Comparison of ENCODE assay signal across 8 cellular contexts in genomic region chr7:93354815-93355214, GRCh38.
"Had no signal": no experiment of that assay in that cellular context is flagged by ENCODE, and none has a peak within 500 bp of the region (broad histone marks: within the 10 kb centered on the region; RNA-seq: fewer than 3 reads in every experiment).

No MANE protein-coding gene starts in this region.

- H3K4me3 ChIP-seq: GM23338 had no signal

- ATAC-seq: GM23338 had no signal

- H3K4me2 ChIP-seq: GM23338, KMS-11 had no signal

- DNase-seq: H9, HCEC 1CT, KBM-7 had no signal

- H3K27ac ChIP-seq: KMS-11 had no signal

- H3K9ac ChIP-seq: KMS-11 had no signal

- FAIRE-seq: H1, H54, HTR-8/SVneo had no signal

- H2AFZ ChIP-seq: GM23338 had no signal
